18 cellular contexts compared by ENCODE assay signal in the genomic region with DNA sequence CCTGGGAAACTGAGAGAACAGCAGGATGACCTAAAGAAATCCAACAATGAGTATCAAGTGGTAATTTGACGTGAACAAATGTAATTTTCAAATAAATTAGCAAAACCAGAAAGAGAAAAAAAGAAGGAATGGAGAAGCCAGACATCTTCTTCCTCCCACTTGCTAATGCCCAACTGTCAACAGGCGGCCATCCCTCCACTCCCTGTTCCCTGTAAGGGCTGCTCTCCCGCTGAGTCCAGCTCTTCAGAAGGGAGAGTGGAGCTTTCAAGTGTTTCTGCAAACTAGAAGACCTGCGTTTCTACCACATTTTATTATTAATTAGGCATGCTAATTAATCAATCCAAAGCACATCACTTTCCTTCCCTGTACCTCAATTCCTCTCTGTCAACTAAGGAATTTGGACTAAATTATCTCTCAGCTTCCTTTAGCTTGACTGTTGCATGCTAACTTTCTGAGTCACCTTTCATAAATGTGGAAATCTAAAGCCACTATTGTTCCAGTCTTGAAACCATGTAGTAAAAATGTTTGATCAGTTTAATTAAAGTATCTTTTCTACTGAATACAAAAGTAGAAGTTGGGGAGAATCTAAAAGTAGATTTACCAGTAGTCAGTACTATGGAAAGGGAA. TPM values are rescaled to one million over a fixed set of nuclear protein-coding genes. Genes with fewer than 3 reads are reported as not detected.
DNase-seq lines count a peak whose midpoint lies in the region; TF ChIP-seq lines count a peak whose summit lies in the region.
"Had no signal": no experiment of that assay in that cellular context is flagged by ENCODE, and none has a peak within 500 bp of the region (broad histone marks: within the 10 kb centered on the region; RNA-seq: fewer than 3 reads in every experiment).

No MANE protein-coding gene starts in this region.

- H2AFZ ChIP-seq in trophoblast cell (ENCODE audit: insufficient read depth, low read length, poor library complexity) = no peak overlapping the region

- no peaks in the 10 kb centered on the region for H3K27me3 ChIP-seq in trophoblast cell (ENCODE audit: insufficient read depth, low read length)

- H3K4me1 ChIP-seq in trophoblast cell (ENCODE audit: control insufficient read depth in 1 of 2, insufficient read depth in 2 of 2, low read length in 2 of 2) = peaks cover 2 to 3% of the 10 kb centered on the region in 2 experiments

- H2BK5ac ChIP-seq in trophoblast cell (ENCODE audit: low read depth, low read length, poor library complexity) = no peak overlapping the region

- peak overlapping the region; percentile 7 for H3K27ac ChIP-seq in epithelial cell of prostate
- no peak overlapping the region for H3K27ac ChIP-seq in trophoblast cell (ENCODE audit: low read depth, low read length)

- H3K9me3 Mint-ChIP-seq in osteocyte (ENCODE audit: unreplicated experiment) = no peaks in the 10 kb centered on the region
- H3K9me3 Mint-ChIP-seq: activated CD4-positive, alpha-beta memory T cell treated with anti-CD3 and anti-CD28 coated beads for 36 hours; activated T-helper 2 cell treated with anti-CD3 and anti-CD28 coated beads, Interferon-gamma antibody, Interleukin-2, Interleukin-4, amounts not matched to agents 10 μg/mL and 5 μg/mL and 100 μg/mL, durations not matched to agents 14 hours and 24 hours and 36 hours had no signal

- H3K4me3 Mint-ChIP-seq in osteocyte (ENCODE audit: unreplicated experiment) = no peak overlapping the region
- H3K4me3 Mint-ChIP-seq: activated CD4-positive, alpha-beta memory T cell treated with anti-CD3 and anti-CD28 coated beads for 36 hours had no signal

- no peaks in the 10 kb centered on the region for H3K36me3 ChIP-seq in trophoblast cell (ENCODE audit: control insufficient read depth in 1 of 2, insufficient read depth in 2 of 2, low read length in 2 of 2)

- no peak overlapping the region for H3K4me3 ChIP-seq in trophoblast cell (ENCODE audit: low read depth, low read length)
- H3K4me3 ChIP-seq: lung had no signal

- no CpG with 5 or more reads among the region's 4 CpGs for WGBS in trophoblast cell (ENCODE audit: extremely low coverage, insufficient coverage, insufficient read length)

- H3K36me3 Mint-ChIP-seq in osteocyte (ENCODE audit: unreplicated experiment) = no peaks in the 10 kb centered on the region
- H3K36me3 Mint-ChIP-seq: activated CD4-positive, alpha-beta memory T cell treated with anti-CD3 and anti-CD28 coated beads for 36 hours had no signal

- peaks cover 1% of the 10 kb centered on the region for H3K79me1 ChIP-seq in trophoblast cell (ENCODE audit: low read length)

- H3K4ac ChIP-seq in trophoblast cell (ENCODE audit: low read depth, low read length) = no peak overlapping the region

- peaks cover 10% of the 10 kb centered on the region for H3K27me3 Mint-ChIP-seq in osteocyte (ENCODE audit: unreplicated experiment)

- no peak overlapping the region for H3K27ac Mint-ChIP-seq in osteocyte (ENCODE audit: unreplicated experiment)
- H3K27ac Mint-ChIP-seq: activated CD4-positive, alpha-beta memory T cell treated with anti-CD3 and anti-CD28 coated beads for 36 hours; activated T-helper 2 cell treated with anti-CD3 and anti-CD28 coated beads, Interferon-gamma antibody, Interleukin-2, Interleukin-4, amounts not matched to agents 10 μg/mL and 5 μg/mL and 100 μg/mL, durations not matched to agents 14 hours and 24 hours and 36 hours had no signal

- no peak overlapping the region for H4K12ac ChIP-seq in trophoblast cell (ENCODE audit: low read depth, low read length)

- no peak overlapping the region for H2AK5ac ChIP-seq in trophoblast cell (ENCODE audit: low read length)

- DNase-seq in ELR (ENCODE audit: low read depth) (peak; percentile 76), NCI-H226 (peak; percentile 70), epithelial cell of prostate (ENCODE audit: low read depth, low spot score) (no peak), trophoblast cell (peak in 1 of 2 donors; percentile 54), osteocyte (ENCODE audit: extremely low spot score, unreplicated experiment) (no peak), SKM-1 treated with dmso at 0.1 percent for 144 hours (lab: John Stamatoyannopoulos, UW; ENCODE audit: unreplicated experiment) (no peak)
- DNase-seq in stimulated activated CD4-positive, alpha-beta T cell treated with anti-CD3 and anti-CD28 coated beads, Interleukin-4, amount 100 ng/mL, for 24 hours = no peak
- DNase-seq: activated CD4-positive, alpha-beta memory T cell treated with anti-CD3 and anti-CD28 coated beads for 36 hours; aorta; COR-L47; hippocampal formation; NCI-H1436 treated with DMSO at 0.1 percent for 48 hours; NCI-H69; T1000 had no signal

- no peak overlapping the region for H3K23ac ChIP-seq in trophoblast cell (ENCODE audit: low read length)

- H3K4me2 ChIP-seq in trophoblast cell (ENCODE audit: low read length) = no peak overlapping the region

- H4K91ac ChIP-seq in trophoblast cell (ENCODE audit: low read depth, low read length) = peak overlapping the region; percentile 17

- H2BK12ac ChIP-seq in trophoblast cell (ENCODE audit: low read length) = no peak overlapping the region

- no peaks in the 10 kb centered on the region for H3K79me2 ChIP-seq in trophoblast cell (ENCODE audit: control insufficient read depth, insufficient read depth, low read length, poor library complexity)

- H3K9ac ChIP-seq in trophoblast cell (ENCODE audit: low read length) = no peak overlapping the region

- H3K18ac ChIP-seq in trophoblast cell (ENCODE audit: low read length) = no peak overlapping the region

- H3K4me1 Mint-ChIP-seq in osteocyte (ENCODE audit: unreplicated experiment) = peaks cover 10% of the 10 kb centered on the region

- no peak for TF ChIP-seq CTCF in osteocyte (IDR thresholded peaks at IDR 0.05)

- H3K9me3 ChIP-seq in trophoblast cell (ENCODE audit: insufficient read depth, low read depth, low read length) = no peaks in the 10 kb centered on the region

- H4K8ac ChIP-seq in trophoblast cell (ENCODE audit: low read depth, low read length) = no peak overlapping the region

- H3K14ac ChIP-seq in trophoblast cell (ENCODE audit: low read length) = no peak overlapping the region

- H2BK120ac ChIP-seq in trophoblast cell (ENCODE audit: insufficient read depth, low read length, poor library complexity) = no peak overlapping the region

RNA-seq across cellular contexts. Expression of a gene that starts 48.4 kb away (rescaled TPM):
- polyA plus RNA-seq in trophoblast cell (2013) = 78.0 and 80.3 TPM in 2 replicates
- total RNA-seq in osteocyte = 45.6 and 46.8 TPM in 2 replicates

RNA-seq across cellular contexts. Expression of a gene that starts 59.8 kb away (rescaled TPM):
- 0.10 TPM in 1 of 2 replicates, not detected in the other for polyA plus RNA-seq in trophoblast cell (2013)
- not detected in 2 replicates for total RNA-seq in osteocyte
- total RNA-seq: activated CD4-positive, alpha-beta memory T cell treated with anti-CD3 and anti-CD28 coated beads for 36 hours; activated T-helper 2 cell treated with anti-CD3 and anti-CD28 coated beads, Interferon-gamma antibody, Interleukin-2, Interleukin-4, amounts not matched to agents 10 μg/mL and 5 μg/mL and 100 μg/mL, durations not matched to agents 14 hours and 24 hours and 36 hours; aorta; HepG2; lung; skeletal muscle tissue had no signal
- polyA plus RNA-seq: aorta, HepG2, lung had no signal

Comparison
In these comparisons a context has a peak if more than half of its experiments do, and no peak if none do; other contexts are left out.
1. DNase-seq: peak in ELR (single experiment) and NCI-H226 (single experiment); none in epithelial cell of prostate (single experiment), osteocyte (single experiment), stimulated activated CD4-positive, alpha-beta T cell treated with anti-CD3 and anti-CD28 coated beads, Interleukin-4, amount 100 ng/mL, for 24 hours (single experiment) and SKM-1 treated with dmso at 0.1 percent for 144 hours (single experiment).